In genomic region chr6:53796791-53797190, GRCh38 we compare ENCODE assay signal across 12 cellular contexts. TPM values are rescaled to one million over a fixed set of nuclear protein-coding genes. Genes with fewer than 3 reads are reported as not detected.
A peak's percentile ranks its signal among the peaks of the same experiment; 100 is the strongest.
DNase-seq lines count a peak whose midpoint lies in the region; ATAC-seq and TF ChIP-seq lines count a peak whose summit lies in the region.
"Had no signal": no experiment of that assay in that cellular context is flagged by ENCODE, and none has a peak within 500 bp of the region (broad histone marks: within the 10 kb centered on the region; RNA-seq: fewer than 3 reads in every experiment).

No MANE protein-coding gene starts in this region.

- no peaks in the 10 kb centered on the region for H3K9me3 Mint-ChIP-seq in T-cell

- TF ChIP-seq CTCF in esophagus muscularis mucosa (IDR thresholded peaks at IDR 0.05) = no peak

- WGBS in esophagus muscularis mucosa = 48% methylated on average over 5 of the region's 5 CpGs

- H3K27me3 Mint-ChIP-seq in T-cell = peaks cover 4 to 9% of the 10 kb centered on the region in 2 donors

- peak overlapping the region; percentile 76 to 88 (median 83) for H3K27ac ChIP-seq in esophagus muscularis mucosa (replicated peaks in 1 of 4)
- peak overlapping the region; percentile 48 for H3K27ac ChIP-seq in rectal smooth muscle tissue (ENCODE audit: low read depth, low read length)
- H3K27ac ChIP-seq: psoas muscle had no signal

- TF ChIP-seq POLR2A in esophagus muscularis mucosa (IDR thresholded peaks at IDR 0.05; ENCODE audit: low read depth) = no peak

- H3K9ac ChIP-seq in rectal smooth muscle tissue (ENCODE audit: low read length) = no peak overlapping the region

- DNase-seq in T-cell (no peak), esophagus muscularis mucosa (ENCODE audit: extremely low spot score) (no peak), KBM-7 (no peak)
- no peak for DNase-seq in stimulated activated CD4-positive, alpha-beta T cell treated with anti-CD3 and anti-CD28 coated beads, Interleukin-12 subunit alpha, Interleukin-12 subunit beta, amount 100 ng/mL, for 4 hours
- DNase-seq in activated T-cell treated with anti-CD3 and anti-CD28 coated beads, Interleukin-2, amount 50 U/mL, for 1 hour = no peak
- DNase-seq: foreskin melanocyte; NCI-H2029; psoas muscle; stimulated activated naive CD8-positive, alpha-beta T cell treated with anti-CD3 and anti-CD28 coated beads, Interleukin-15, Interleukin-2, amounts not matched to agents 100 U/mL and 50 U/mL, for 24 hours had no signal

- ATAC-seq in T-cell (replicated peaks in 1 of 4) (no peak), HG03108 (IDR thresholded peaks at IDR 0.05; ENCODE audit: unreplicated experiment) (no peak)
- ATAC-seq: psoas muscle; stimulated activated naive CD8-positive, alpha-beta T cell treated with anti-CD3 and anti-CD28 coated beads, Interleukin-15, Interleukin-2, amounts not matched to agents 100 U/mL and 50 U/mL, for 24 hours had no signal

- H3K9me3 ChIP-seq in esophagus muscularis mucosa = no peaks in the 10 kb centered on the region
- H3K9me3 ChIP-seq: psoas muscle had no signal

- H3K4me3 ChIP-seq in GM08714 (ENCODE audit: low read length) = peak overlapping the region; percentile 94; the same call in 1 of the 2 replicates
- H3K4me3 ChIP-seq in esophagus muscularis mucosa = peak overlapping the region; percentile 77 to 96 (median 88)
- H3K4me3 ChIP-seq in rectal smooth muscle tissue (ENCODE audit: low read length) = peak overlapping the region; percentile 89

- no peaks in the 10 kb centered on the region for H3K36me3 Mint-ChIP-seq in T-cell

- H3K4me1 ChIP-seq in esophagus muscularis mucosa (peaks cover 16 to 37% (median 32%) of the 10 kb centered on the region in 4 donors), rectal smooth muscle tissue (ENCODE audit: control insufficient read depth, insufficient read depth, low read length) (peaks cover 2% of the 10 kb centered on the region)

- H3K36me3 ChIP-seq in esophagus muscularis mucosa (no peaks in the 10 kb centered on the region), rectal smooth muscle tissue (ENCODE audit: control insufficient read depth, insufficient read depth, low read length) (no peaks in the 10 kb centered on the region)

- CTCF ChIA-PET in T-cell (lab: Charles Lee) = interaction anchor here in 1 of 2 donors (0.6 kb wide), 1 partner anchor 73 kb away, joined by 3 read pairs; no protein-coding TSS in a partner anchor

- in situ Hi-C loops in KBM-7 (cut with MboI; ENCODE audit: low pct_unique_long_range_greater_than_20kb, low sequenced_read_pairs) = no loop called here

- no peak for TF ChIP-seq EP300 in esophagus muscularis mucosa (IDR thresholded peaks at IDR 0.05)

- no peaks in the 10 kb centered on the region for H3K27me3 ChIP-seq in esophagus muscularis mucosa
- H3K27me3 ChIP-seq in rectal smooth muscle tissue (ENCODE audit: control insufficient read depth, insufficient read depth, low read length) = no peaks in the 10 kb centered on the region

- peaks cover 28 to 31% (median 29%) of the 10 kb centered on the region in 3 donors for H3K4me1 Mint-ChIP-seq in T-cell

- peak overlapping the region; percentile 96 to 97 (median 96) for H3K4me3 Mint-ChIP-seq in T-cell

- no peak overlapping the region for H3K27ac Mint-ChIP-seq in T-cell

- intact Hi-C loops in esophagus muscularis mucosa (cut with DNase I) = loop anchor here (10.0 kb wide), 4 partner anchors 98 to 802 kb away; partner anchors contain the start of genes GCLC and GSTA4

- POLR2A ChIA-PET in T-cell (lab: Charles Lee) = interaction anchor here (0.6 to 0.8 kb wide), 2 partner anchors 487 to 1739 kb away, joined by 3 to 4 read pairs; no protein-coding TSS in a partner anchor

RNA-seq across cellular contexts. Expression of gene LRRC1, which starts 2.0 kb away (rescaled TPM):
- 1 to 10 TPM; 2.1 to 3.9 (median 2.8) TPM for total RNA-seq in T-cell
- total RNA-seq in esophagus muscularis mucosa = 10 to 100 TPM; 10.4 to 13.0 (median 12.6) TPM
